In the genomic region with DNA sequence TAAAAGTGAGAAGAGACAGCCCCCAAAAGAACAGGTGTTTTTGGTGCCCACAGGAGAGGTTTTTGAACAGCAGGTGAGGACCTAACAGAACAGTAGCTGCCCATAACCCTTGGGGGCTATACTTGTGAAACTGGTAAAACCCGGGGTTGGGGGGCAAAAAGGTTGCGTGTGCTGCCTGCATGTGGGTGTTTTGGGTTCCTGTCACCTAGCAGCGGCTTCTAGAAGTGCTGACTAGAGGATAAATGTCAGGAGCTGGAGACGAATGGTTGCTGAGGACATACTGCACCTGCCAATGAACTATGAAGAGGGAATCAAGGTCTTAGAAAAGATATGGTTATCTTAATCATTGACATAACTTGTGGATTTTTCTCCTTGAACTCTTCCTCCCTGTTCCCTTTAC, we compare ENCODE assay signal across 2 cellular contexts.
TF ChIP-seq lines count a peak whose summit lies in the region.

No MANE protein-coding gene starts in this region.

TF ChIP-seq in HepG2, 621 proteins besides CTCF, POLR2A, EP300 and RAD21:
- TF ChIP-seq ZMAT3 (CRISPR knock-in tag; conservative IDR thresholded peaks at IDR 0.05) (no peak), ZNF207 (IDR thresholded peaks at IDR 0.05; ENCODE audit: borderline replicate concordance) (no peak), MAFK (conservative IDR thresholded peaks at IDR 0.05 in 1 of 2, IDR thresholded peaks at IDR 0.05 in 1 of 2; ENCODE audit: low read length in 2 of 2) (peak; percentile 48 to 66), ZFP36L2 (CRISPR knock-in tag; IDR thresholded peaks at IDR 0.05) (no peak), POGZ (CRISPR knock-in tag; IDR thresholded peaks at IDR 0.05) (no peak)
- TF ChIP-seq, protein P1, sequence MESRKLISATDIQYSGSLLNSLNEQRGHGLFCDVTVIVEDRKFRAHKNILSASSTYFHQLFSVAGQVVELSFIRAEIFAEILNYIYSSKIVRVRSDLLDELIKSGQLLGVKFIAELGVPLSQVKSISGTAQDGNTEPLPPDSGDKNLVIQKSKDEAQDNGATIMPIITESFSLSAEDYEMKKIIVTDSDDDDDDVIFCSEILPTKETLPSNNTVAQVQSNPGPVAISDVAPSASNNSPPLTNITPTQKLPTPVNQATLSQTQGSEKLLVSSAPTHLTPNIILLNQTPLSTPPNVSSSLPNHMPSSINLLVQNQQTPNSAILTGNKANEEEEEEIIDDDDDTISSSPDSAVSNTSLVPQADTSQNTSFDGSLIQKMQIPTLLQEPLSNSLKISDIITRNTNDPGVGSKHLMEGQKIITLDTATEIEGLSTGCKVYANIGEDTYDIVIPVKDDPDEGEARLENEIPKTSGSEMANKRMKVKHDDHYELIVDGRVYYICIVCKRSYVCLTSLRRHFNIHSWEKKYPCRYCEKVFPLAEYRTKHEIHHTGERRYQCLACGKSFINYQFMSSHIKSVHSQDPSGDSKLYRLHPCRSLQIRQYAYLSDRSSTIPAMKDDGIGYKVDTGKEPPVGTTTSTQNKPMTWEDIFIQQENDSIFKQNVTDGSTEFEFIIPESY (CRISPR knock-in tag; IDR thresholded peaks at IDR 0.05): no peak

TF ChIP-seq in K562, 482 proteins besides CTCF, POLR2A, EP300 and RAD21:
- TF ChIP-seq OTX1 (CRISPR knock-in tag; IDR thresholded peaks at IDR 0.05) (no peak), ZNF316 (IDR thresholded peaks at IDR 0.05) (peak; percentile 29; the same call in 1 of the 2 replicates), C11orf30 (IDR thresholded peaks at IDR 0.05; ENCODE audit: low read depth) (peak; percentile 36; the same call in 1 of the 2 replicates), ZNF263 (CRISPR knock-in tag; IDR thresholded peaks at IDR 0.05; ENCODE audit: borderline replicate concordance) (no peak)
- TF ChIP-seq, protein P2, sequence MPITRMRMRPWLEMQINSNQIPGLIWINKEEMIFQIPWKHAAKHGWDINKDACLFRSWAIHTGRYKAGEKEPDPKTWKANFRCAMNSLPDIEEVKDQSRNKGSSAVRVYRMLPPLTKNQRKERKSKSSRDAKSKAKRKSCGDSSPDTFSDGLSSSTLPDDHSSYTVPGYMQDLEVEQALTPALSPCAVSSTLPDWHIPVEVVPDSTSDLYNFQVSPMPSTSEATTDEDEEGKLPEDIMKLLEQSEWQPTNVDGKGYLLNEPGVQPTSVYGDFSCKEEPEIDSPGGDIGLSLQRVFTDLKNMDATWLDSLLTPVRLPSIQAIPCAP (CRISPR knock-in tag; IDR thresholded peaks at IDR 0.05; ENCODE audit: borderline replicate concordance): no peak
- TF ChIP-seq, protein P3, sequence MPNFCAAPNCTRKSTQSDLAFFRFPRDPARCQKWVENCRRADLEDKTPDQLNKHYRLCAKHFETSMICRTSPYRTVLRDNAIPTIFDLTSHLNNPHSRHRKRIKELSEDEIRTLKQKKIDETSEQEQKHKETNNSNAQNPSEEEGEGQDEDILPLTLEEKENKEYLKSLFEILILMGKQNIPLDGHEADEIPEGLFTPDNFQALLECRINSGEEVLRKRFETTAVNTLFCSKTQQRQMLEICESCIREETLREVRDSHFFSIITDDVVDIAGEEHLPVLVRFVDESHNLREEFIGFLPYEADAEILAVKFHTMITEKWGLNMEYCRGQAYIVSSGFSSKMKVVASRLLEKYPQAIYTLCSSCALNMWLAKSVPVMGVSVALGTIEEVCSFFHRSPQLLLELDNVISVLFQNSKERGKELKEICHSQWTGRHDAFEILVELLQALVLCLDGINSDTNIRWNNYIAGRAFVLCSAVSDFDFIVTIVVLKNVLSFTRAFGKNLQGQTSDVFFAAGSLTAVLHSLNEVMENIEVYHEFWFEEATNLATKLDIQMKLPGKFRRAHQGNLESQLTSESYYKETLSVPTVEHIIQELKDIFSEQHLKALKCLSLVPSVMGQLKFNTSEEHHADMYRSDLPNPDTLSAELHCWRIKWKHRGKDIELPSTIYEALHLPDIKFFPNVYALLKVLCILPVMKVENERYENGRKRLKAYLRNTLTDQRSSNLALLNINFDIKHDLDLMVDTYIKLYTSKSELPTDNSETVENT (CRISPR knock-in tag; IDR thresholded peaks at IDR 0.05): no peak
